In the genomic region with DNA sequence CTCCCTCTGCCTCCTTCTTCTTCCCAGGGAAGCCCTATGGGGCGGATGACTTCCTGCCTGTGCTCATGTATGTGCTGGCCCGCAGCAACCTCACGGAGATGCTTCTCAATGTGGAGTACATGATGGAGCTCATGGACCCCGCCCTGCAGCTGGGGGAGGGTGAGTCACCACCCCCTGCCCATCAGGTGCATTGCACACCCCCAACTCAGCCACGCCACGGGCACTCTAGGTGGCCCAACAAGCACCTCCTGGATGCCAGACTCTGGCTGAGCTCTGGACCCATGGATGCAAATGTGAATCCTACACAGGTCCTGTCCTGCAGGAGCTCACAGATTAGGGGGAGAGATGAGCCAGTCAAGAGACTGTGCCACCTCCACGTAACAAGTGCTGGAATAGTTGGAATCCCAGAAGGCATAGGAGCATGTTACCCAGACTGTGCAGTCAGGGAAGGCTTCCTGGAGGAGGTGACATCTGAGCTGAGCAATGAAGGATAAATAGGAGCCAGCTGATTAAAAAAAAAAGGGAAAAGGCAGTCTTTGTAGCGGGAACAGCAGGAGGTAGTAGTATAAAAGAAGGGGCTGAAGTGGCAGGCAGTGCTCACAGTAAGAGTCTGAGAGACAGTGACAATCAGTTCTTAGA, we compare ENCODE assay signal across 16 cellular contexts.
DNase-seq lines count a peak whose midpoint lies in the region; ATAC-seq and TF ChIP-seq lines count a peak whose summit lies in the region.
"Had no signal": no experiment of that assay in that cellular context is flagged by ENCODE, and none has a peak within 500 bp of the region (broad histone marks: within the 10 kb centered on the region; RNA-seq: fewer than 3 reads in every experiment).

No MANE protein-coding gene starts in this region.

- H3K27ac ChIP-seq in right atrium auricular region (no peak overlapping the region), foreskin keratinocyte (no peak overlapping the region), substantia nigra (ENCODE audit: low read depth, low read length, poor library complexity, severe bottlenecking) (peak overlapping the region; percentile 35)
- H3K27ac ChIP-seq: cardiac muscle cell, prostate gland, transverse colon had no signal

- H3K4me1 ChIP-seq in right atrium auricular region (no peaks in the 10 kb centered on the region), foreskin keratinocyte (peaks cover 5% of the 10 kb centered on the region)
- H3K4me1 ChIP-seq: prostate gland had no signal

- H3K27me3 Mint-ChIP-seq in T-helper 17 cell: no peaks in the 10 kb centered on the region

- no peak overlapping the region for H3K4me3 ChIP-seq in right atrium auricular region
- H3K4me3 ChIP-seq: cardiac muscle cell, prostate gland, transverse colon had no signal

- peaks cover 15% of the 10 kb centered on the region for H3K36me3 ChIP-seq in right atrium auricular region
- H3K36me3 ChIP-seq: cardiac muscle cell, prostate gland, transverse colon had no signal

- ATAC-seq in Right ventricle myocardium inferior: peak; percentile 6
- ATAC-seq in T-helper 17 cell: no peak
- peak; percentile 7 for ATAC-seq in foreskin keratinocyte
- ATAC-seq in HG03039 (IDR thresholded peaks at IDR 0.05; ENCODE audit: unreplicated experiment): no peak

- TF ChIP-seq CTCF in right atrium auricular region (IDR thresholded peaks at IDR 0.05): no peak
- no peak for TF ChIP-seq CTCF in foreskin keratinocyte (conservative IDR thresholded peaks at IDR 0.05)

- intact Hi-C loops in Right ventricle myocardium inferior (cut with DNase I): loop anchor here (5.0 kb wide), 1 partner anchor 219 kb away; no protein-coding TSS in a partner anchor

- H3K4me1 Mint-ChIP-seq in T-helper 17 cell: peaks cover 41% of the 10 kb centered on the region

- H3K4me3 Mint-ChIP-seq in T-helper 17 cell: peak overlapping the region; percentile 76

- H3K27ac Mint-ChIP-seq in T-helper 17 cell: peak overlapping the region; percentile 72

- DNase-seq in Right ventricle myocardium inferior (ENCODE audit: missing footprints) (no peak), right atrium auricular region (ENCODE audit: low spot score) (no peak), T-helper 17 cell (no peak), foreskin keratinocyte (no peak), substantia nigra (lab: John Stamatoyannopoulos, UW) (no peak), SW 1271 (lab: John Stamatoyannopoulos, UW) (no peak)
- no peak for DNase-seq in activated CD4-positive, CD25-positive, alpha-beta regulatory T cell treated with anti-CD3 and anti-CD28 coated beads, Interleukin-2, amount 50 U/mL, for 72 hours
- DNase-seq: activated gamma-delta T cell, DND-41, IMR-90, NCI-H1417, NCI-H446 had no signal

- no peaks in the 10 kb centered on the region for H3K9me3 ChIP-seq in right atrium auricular region
- no peaks in the 10 kb centered on the region for H3K9me3 ChIP-seq in T-helper 17 cell (ENCODE audit: control insufficient read depth, low read length, poor library complexity, severe bottlenecking)
- H3K9me3 ChIP-seq: prostate gland, transverse colon had no signal

- peaks cover 20% of the 10 kb centered on the region for H3K36me3 Mint-ChIP-seq in T-helper 17 cell (ENCODE audit: low read depth)

- H3K27me3 ChIP-seq in right atrium auricular region (no peaks in the 10 kb centered on the region), foreskin keratinocyte (no peaks in the 10 kb centered on the region)
- H3K27me3 ChIP-seq: cardiac muscle cell, transverse colon had no signal

Comparison
In these comparisons a context has a peak if more than half of its experiments do, and no peak if none do; other contexts are left out.
1. ATAC-seq: peak in Right ventricle myocardium inferior (single experiment) and foreskin keratinocyte (single experiment); none in T-helper 17 cell (single experiment) and HG03039 (single experiment).